In the genomic region with DNA sequence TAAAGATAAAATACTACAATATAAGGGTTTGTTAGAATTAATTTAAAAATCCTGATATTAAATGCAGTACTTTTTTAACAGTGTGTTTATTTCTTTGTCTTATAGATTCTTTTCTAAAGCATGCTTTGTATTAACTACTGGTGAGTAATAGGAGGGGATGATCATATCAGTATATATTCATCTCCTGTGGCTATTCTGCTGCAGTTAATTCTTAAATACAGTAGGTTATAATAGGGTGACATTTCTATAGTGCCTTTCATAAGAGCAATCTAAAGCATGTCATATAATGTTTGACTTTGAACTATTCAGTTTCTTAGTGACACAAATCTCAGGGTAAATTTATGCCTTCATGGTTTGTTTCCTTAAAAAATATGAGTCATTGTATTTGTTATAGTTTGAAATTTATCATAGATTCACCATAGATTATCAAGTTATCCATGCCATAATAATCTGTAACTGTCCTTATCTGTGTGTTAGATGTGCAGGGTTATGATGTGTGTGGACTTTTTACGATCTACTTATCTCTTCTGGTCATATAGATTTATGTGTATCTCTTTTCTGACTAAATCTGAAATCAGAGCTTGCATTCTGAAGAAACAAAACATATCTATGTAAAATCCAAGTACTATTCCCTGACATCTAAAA, we compare ENCODE assay signal across 1 cellular context.
TF ChIP-seq lines count a peak whose summit lies in the region.

No MANE protein-coding gene starts in this region.

TF ChIP-seq in SK-N-SH, 30 proteins besides CTCF, POLR2A, EP300 and RAD21 (continued from another document):
- TF ChIP-seq, protein P1, sequence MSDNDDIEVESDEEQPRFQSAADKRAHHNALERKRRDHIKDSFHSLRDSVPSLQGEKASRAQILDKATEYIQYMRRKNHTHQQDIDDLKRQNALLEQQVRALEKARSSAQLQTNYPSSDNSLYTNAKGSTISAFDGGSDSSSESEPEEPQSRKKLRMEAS (IDR thresholded peaks at IDR 0.05; ENCODE audit: low read depth) = no peak
- no peak for TF ChIP-seq NFIC (IDR thresholded peaks at IDR 0.05; ENCODE audit: borderline replicate concordance)
TF ChIP-seq in SK-N-SH: peak in this region for 3.
